Comparison of ENCODE assay signal across 19 cellular contexts in genomic region chr22:43479311-43479710, GRCh38.
"Had no signal": no experiment of that assay in that cellular context is flagged by ENCODE, and none has a peak within 500 bp of the region (broad histone marks: within the 10 kb centered on the region; RNA-seq: fewer than 3 reads in every experiment).

No MANE protein-coding gene starts in this region.

- H3K4me3 Mint-ChIP-seq: activated CD4-positive, alpha-beta T cell treated with anti-CD3 and anti-CD28 coated beads for 36 hours; activated CD8-positive, alpha-beta memory T cell treated with anti-CD3 and anti-CD28 coated beads, Interleukin-2, amount 10 ng/mL, durations not matched to agents 7 days and 5 days; memory B cell; naive thymus-derived CD4-positive, alpha-beta T cell; neural progenitor cell; stimulated activated naive CD8-positive, alpha-beta T cell treated with anti-CD3 and anti-CD28 coated beads, Interleukin-15, amount 100 ng/mL, for 72 hours had no signal

- H3K27ac Mint-ChIP-seq: activated CD4-positive, alpha-beta T cell treated with anti-CD3 and anti-CD28 coated beads for 36 hours; activated CD8-positive, alpha-beta memory T cell treated with anti-CD3 and anti-CD28 coated beads, Interleukin-2, amount 10 ng/mL, durations not matched to agents 7 days and 5 days; activated T-helper 2 cell treated with anti-CD3 and anti-CD28 coated beads, Interferon-gamma antibody, Interleukin-2, Interleukin-4, amounts not matched to agents 10 μg/mL and 5 μg/mL and 100 μg/mL, durations not matched to agents 14 hours and 24 hours and 36 hours; neural progenitor cell had no signal

- H3K27ac ChIP-seq: coronary artery, neural progenitor cell, psoas muscle, skin epidermis, suprapubic skin, WERI-Rb-1 had no signal

- H3K9me3 Mint-ChIP-seq: activated T-helper 2 cell treated with anti-CD3 and anti-CD28 coated beads, Interferon-gamma antibody, Interleukin-2, Interleukin-4, amounts not matched to agents 10 μg/mL and 5 μg/mL and 100 μg/mL, durations not matched to agents 14 hours and 24 hours and 36 hours; memory B cell; naive thymus-derived CD4-positive, alpha-beta T cell; neural progenitor cell; stimulated activated naive CD8-positive, alpha-beta T cell treated with anti-CD3 and anti-CD28 coated beads, Interleukin-15, amount 100 ng/mL, for 72 hours had no signal

- H3K4me3 ChIP-seq: coronary artery, neural progenitor cell, psoas muscle, skin epidermis, suprapubic skin had no signal

- H3K27me3 Mint-ChIP-seq: activated CD8-positive, alpha-beta memory T cell treated with anti-CD3 and anti-CD28 coated beads, Interleukin-2, amount 10 ng/mL, durations not matched to agents 7 days and 5 days; memory B cell; naive thymus-derived CD4-positive, alpha-beta T cell; stimulated activated naive CD8-positive, alpha-beta T cell treated with anti-CD3 and anti-CD28 coated beads, Interleukin-15, amount 100 ng/mL, for 72 hours had no signal

- H3K27me3 ChIP-seq: neural progenitor cell, suprapubic skin had no signal

- DNase-seq: activated CD4-positive, alpha-beta T cell treated with anti-CD3 and anti-CD28 coated beads for 36 hours; activated CD4-positive, alpha-beta T cell treated with anti-CD3 and anti-CD28 coated beads, Interleukin-2, amount 50 U/mL, for 48 hours; activated CD8-positive, alpha-beta memory T cell treated with anti-CD3 and anti-CD28 coated beads, Interleukin-2, amount 10 ng/mL, durations not matched to agents 7 days and 5 days; activated naive CD4-positive, alpha-beta T cell treated with anti-CD3 and anti-CD28 coated beads, Interleukin-2, amount 50 U/mL, for 16 hours; central memory CD4-positive, alpha-beta T cell; naive thymus-derived CD4-positive, alpha-beta T cell; psoas muscle; right cardiac atrium; stimulated activated CD4-positive, alpha-beta T cell treated with anti-CD3 and anti-CD28 coated beads, Interleukin-15, amount 100 ng/mL, for 24 hours; stimulated activated CD4-positive, alpha-beta T cell treated with anti-CD3 and anti-CD28 coated beads, Interleukin-2, amount 100 ng/mL, for 48 hours; stimulated activated naive CD8-positive, alpha-beta T cell treated with anti-CD3 and anti-CD28 coated beads, Interleukin-15, amount 100 ng/mL, for 72 hours; trophoblast cell; WERI-Rb-1 had no signal

- H3K36me3 Mint-ChIP-seq: activated CD8-positive, alpha-beta memory T cell treated with anti-CD3 and anti-CD28 coated beads, Interleukin-2, amount 10 ng/mL, durations not matched to agents 7 days and 5 days; memory B cell; naive thymus-derived CD4-positive, alpha-beta T cell; neural progenitor cell had no signal
